Comparison of ENCODE assay signal across 8 cellular contexts in genomic region chr1:159924791-159925712, GRCh38. TPM values are rescaled to one million over a fixed set of nuclear protein-coding genes. Genes with fewer than 3 reads are reported as not detected.
DNase-seq lines count a peak whose midpoint lies in the region; ATAC-seq and TF ChIP-seq lines count a peak whose summit lies in the region.

TAGLN2 (minus strand) TSS chr1:159925507; CDS start chr1:159920509, 4,998 bp downstream.

- H3K27ac Mint-ChIP-seq in nephron = peak within 1 kb of the TSS; percentile 88 to 93 (median 92)

- no peaks in the 10 kb centered on the region for H4K20me1 ChIP-seq in fibroblast of lung (ENCODE audit: control insufficient read depth, extremely low read depth, insufficient read depth, low read length)

- peak within 1 kb of the TSS; percentile 44 to 98 (median 91) for H3K4me3 ChIP-seq in fibroblast of lung (replicated peaks in 1 of 4; ENCODE audit: control extremely low read depth in 1 of 4, insufficient read depth in 1 of 4, low read depth in 3 of 4, low read length in 4 of 4)

- peak within 1 kb of the TSS; percentile 96 for H3K4me2 ChIP-seq in fibroblast of lung (ENCODE audit: extremely low read depth, insufficient read depth, low read length)

- peaks cover 8% of the 10 kb centered on the region for H3K36me3 ChIP-seq in fibroblast of lung (ENCODE audit: control insufficient read depth, insufficient read depth, low read length)

- H3K79me2 ChIP-seq in fibroblast of lung (ENCODE audit: control insufficient read depth, insufficient read depth, low read length) = peaks cover 49% of the 10 kb centered on the region

- TF ChIP-seq CTCF in fibroblast of lung (conservative IDR thresholded peaks at IDR 0.05 in 1 of 2, IDR thresholded peaks at IDR 0.05 in 1 of 2; ENCODE audit: low read depth in 1 of 2, low read length in 2 of 2) (no peak), nephron (IDR thresholded peaks at IDR 0.05; ENCODE audit: unreplicated experiment in 3 of 3) (no peak)

- peak; percentile 70 for ATAC-seq in GM19455 (IDR thresholded peaks at IDR 0.05; ENCODE audit: unreplicated experiment)
- peak; percentile 76 for ATAC-seq in stimulated activated naive CD8-positive, alpha-beta T cell treated with anti-CD3 and anti-CD28 coated beads, Interleukin-15, Interleukin-2, amounts not matched to agents 100 U/mL and 50 U/mL, for 24 hours

- peak within 1 kb of the TSS; percentile 99 for H3K9ac ChIP-seq in fibroblast of lung (ENCODE audit: insufficient read depth, low read length)

- H3K4me1 ChIP-seq in fibroblast of lung (ENCODE audit: control insufficient read depth, extremely low read depth, insufficient read depth, low read length) = peaks cover 17% of the 10 kb centered on the region

- DNase-seq in COLO829 (ENCODE audit: low spot score) (peak; percentile 97), HK-2 (ENCODE audit: unreplicated experiment) (peak; percentile 92), RKO (ENCODE audit: low spot score) (peak; percentile 86), fibroblast of lung (ENCODE audit: low read depth in 2 of 2) (peak; percentile 91)
- peak; percentile 71 to 84 for DNase-seq in activated T-helper 1 cell treated with anti-CD3 and anti-CD28 coated beads, Interleukin-2, amount 50 U/mL, for 16 hours (ENCODE audit: low read depth in 1 of 2, low spot score in 1 of 2)
- peak; percentile 94 for DNase-seq in stimulated activated naive CD8-positive, alpha-beta T cell treated with anti-CD3 and anti-CD28 coated beads, Interleukin-15, Interleukin-2, amounts not matched to agents 100 U/mL and 50 U/mL, for 24 hours

- H3K9me3 Mint-ChIP-seq in nephron = no peaks in the 10 kb centered on the region

- H3K27me3 Mint-ChIP-seq in nephron (ENCODE audit: low read depth) = no peaks in the 10 kb centered on the region

- peaks cover 14% of the 10 kb centered on the region for H3K36me3 Mint-ChIP-seq in nephron (ENCODE audit: low read depth)

- no peaks in the 10 kb centered on the region for H3K9me3 ChIP-seq in fibroblast of lung (ENCODE audit: control insufficient read depth, insufficient read depth, low read depth, low read length)

- peak within 1 kb of the TSS; percentile 100 for H3K27ac ChIP-seq in fibroblast of lung (ENCODE audit: insufficient read depth, low read length)

- H3K4me3 Mint-ChIP-seq in nephron = peak within 1 kb of the TSS; percentile 97

- peaks cover 55% of the 10 kb centered on the region for H3K4me1 Mint-ChIP-seq in nephron

- H2AFZ ChIP-seq in fibroblast of lung (ENCODE audit: low read length) = peak within 1 kb of the TSS; percentile 84

- H3K27me3 ChIP-seq in fibroblast of lung (ENCODE audit: control insufficient read depth, insufficient read depth, low read length) = no peaks in the 10 kb centered on the region

RNA-seq across cellular contexts. Expression of gene TAGLN2, which starts in this region (rescaled TPM):
- 220 and 300 TPM in 2 replicates for total RNA-seq in fibroblast of lung
- 718 and 768 TPM in 2 replicates for polyA plus RNA-seq in fibroblast of lung
- 846 and 900 TPM in 2 replicates for polyA plus RNA-seq in fibroblast of lung (2012)
- polyA minus RNA-seq in fibroblast of lung (ENCODE audit: low replicate concordance) = 726 and 765 TPM in 2 replicates

Comparison
In these comparisons a context has a peak if more than half of its experiments do, and no peak if none do; other contexts are left out.
1. Peak in every context shown above with its lines: DNase-seq, ATAC-seq, H3K4me3 ChIP-seq and H3K27ac ChIP-seq.